ENCODE assay signal across 1 cellular context in genomic region chr11:75513250-75513649, GRCh38.
TF ChIP-seq lines count a peak whose summit lies in the region.

No MANE protein-coding gene starts in this region.

TF ChIP-seq in K562, 482 proteins besides CTCF, POLR2A, EP300 and RAD21:
- no peak for TF ChIP-seq CBFA2T2 (conservative IDR thresholded peaks at IDR 0.05)
- TF ChIP-seq SPI1 (IDR thresholded peaks at IDR 0.05; ENCODE audit: borderline replicate concordance, low read depth, low read length), result peak; percentile 4; the same call in 1 of the 2 replicates
- peak; percentile 85 for TF ChIP-seq ATF7 (IDR thresholded peaks at IDR 0.05)
- no peak for TF ChIP-seq ID3 (CRISPR knock-in tag; IDR thresholded peaks at IDR 0.05)
- peak; percentile 49; the same call in 1 of the 2 replicates for TF ChIP-seq ID3 (tag; IDR thresholded peaks at IDR 0.05)
- no peak for TF ChIP-seq JUND (IDR thresholded peaks at IDR 0.05; ENCODE audit: borderline replicate concordance, low read depth, low read length)
- TF ChIP-seq JUND (tag; IDR thresholded peaks at IDR 0.05; ENCODE audit: borderline replicate concordance, low read depth, low read length), result peak; percentile 42; the same call in 1 of the 3 replicates
- peak; percentile 31 to 80; a peak in 2 of 4 replicates for TF ChIP-seq RCOR1 (IDR thresholded peaks at IDR 0.05; ENCODE audit: borderline replicate concordance in 1 of 2, low read depth in 2 of 2, low read length in 2 of 2)
- no peak for TF ChIP-seq ZNF408 (CRISPR knock-in tag; IDR thresholded peaks at IDR 0.05; ENCODE audit: low read depth)
- peak; percentile 97 for TF ChIP-seq CHD4 (IDR thresholded peaks at IDR 0.05; ENCODE audit: insufficient read depth, insufficient replicate concordance, low read depth, low read length, poor library complexity, severe bottlenecking)
- no peak for TF ChIP-seq FOXJ2 (tag; IDR thresholded peaks at IDR 0.05)
- TF ChIP-seq ZNF12 (CRISPR knock-in tag; IDR thresholded peaks at IDR 0.05), result no peak
- peak; percentile 98 for TF ChIP-seq BCOR (IDR thresholded peaks at IDR 0.05)
- TF ChIP-seq ESRRA (IDR thresholded peaks at IDR 0.05; ENCODE audit: borderline replicate concordance, low read depth), result peak; percentile 75
- TF ChIP-seq CBX1 (IDR thresholded peaks at IDR 0.05; ENCODE audit: low read depth), result 0 out of 2 replicates have a peak, but pooled peaks have one; percentile 47
- TF ChIP-seq MAFF (IDR thresholded peaks at IDR 0.05; ENCODE audit: low read length), result no peak
- no peak for TF ChIP-seq ZFP30 (CRISPR knock-in tag; IDR thresholded peaks at IDR 0.05; ENCODE audit: borderline replicate concordance)
- peak; percentile 82; the same call in 1 of the 2 replicates for TF ChIP-seq HDAC2 (IDR thresholded peaks at IDR 0.05)
- TF ChIP-seq NFIC (IDR thresholded peaks at IDR 0.05), result peak; percentile 93
- TF ChIP-seq ZNF347 (CRISPR knock-in tag; IDR thresholded peaks at IDR 0.05; ENCODE audit: low read depth), result no peak
- peak; percentile 96 for TF ChIP-seq ADNP (tag; IDR thresholded peaks at IDR 0.05)
- no peak for TF ChIP-seq ARID2 (IDR thresholded peaks at IDR 0.05)
- no peak for TF ChIP-seq ZNF146 (CRISPR knock-in tag; IDR thresholded peaks at IDR 0.05; ENCODE audit: unreplicated experiment)
- TF ChIP-seq STAT5B (CRISPR knock-in tag; IDR thresholded peaks at IDR 0.05), result no peak
- TF ChIP-seq SREBF2 (CRISPR knock-in tag; IDR thresholded peaks at IDR 0.05), result no peak
- TF ChIP-seq HOMEZ (CRISPR knock-in tag; IDR thresholded peaks at IDR 0.05), result no peak
- TF ChIP-seq CTBP1 (IDR thresholded peaks at IDR 0.05; ENCODE audit: borderline replicate concordance), result peak; percentile 35; the same call in 1 of the 2 replicates
- TF ChIP-seq ATF1 (CRISPR knock-in tag; IDR thresholded peaks at IDR 0.05), result no peak
- peak; percentile 75 for TF ChIP-seq ATF1 (tag; IDR thresholded peaks at IDR 0.05)
- TF ChIP-seq ARID3B (CRISPR knock-in tag; IDR thresholded peaks at IDR 0.05; ENCODE audit: borderline replicate concordance), result no peak
- peak; percentile 87; the same call in 1 of the 2 replicates for TF ChIP-seq SMARCA5 (IDR thresholded peaks at IDR 0.05)
- peak in 1 of 2 experiments; percentile 88; a peak in 2 of 3 replicates for TF ChIP-seq CBX3 (IDR thresholded peaks at IDR 0.05; ENCODE audit: borderline replicate concordance in 1 of 2, low read length in 2 of 2)
- TF ChIP-seq ZFX (CRISPR knock-in tag; IDR thresholded peaks at IDR 0.05), result no peak
- TF ChIP-seq L3MBTL2 (IDR thresholded peaks at IDR 0.05), result 0 out of 2 replicates have a peak, but pooled peaks have one; percentile 25
- no peak for TF ChIP-seq CREB1 (IDR thresholded peaks at IDR 0.05)
- 0 out of 2 replicates have a peak, but pooled peaks have one; percentile 10 for TF ChIP-seq CREB1 (CRISPR knock-in tag; IDR thresholded peaks at IDR 0.05)
- TF ChIP-seq MGA (IDR thresholded peaks at IDR 0.05), result no peak
- no peak for TF ChIP-seq ZNF253 (CRISPR knock-in tag; conservative IDR thresholded peaks at IDR 0.05)
- peak; percentile 74 to 88 for TF ChIP-seq KDM1A (IDR thresholded peaks at IDR 0.05)
- no peak for TF ChIP-seq ZNF280B (CRISPR knock-in tag; IDR thresholded peaks at IDR 0.05)
- TF ChIP-seq MCM2 (IDR thresholded peaks at IDR 0.05; ENCODE audit: low read depth), result no peak
- no peak for TF ChIP-seq TEAD2 (tag; IDR thresholded peaks at IDR 0.05)
- peak; percentile 95 for TF ChIP-seq RBM25 (IDR thresholded peaks at IDR 0.05; ENCODE audit: low read depth, low read length, severe bottlenecking)
